Comparison of ENCODE assay signal across 16 cellular contexts in genomic region chr15:68364660-68365035, GRCh38.
DNase-seq lines count a peak whose midpoint lies in the region; ATAC-seq and TF ChIP-seq lines count a peak whose summit lies in the region.
"Had no signal": no experiment of that assay in that cellular context is flagged by ENCODE, and none has a peak within 500 bp of the region (broad histone marks: within the 10 kb centered on the region; RNA-seq: fewer than 3 reads in every experiment).

No MANE protein-coding gene starts in this region.

- TF ChIP-seq EP300 in tibial nerve (IDR thresholded peaks at IDR 0.05), result no peak

- H3K36me3 ChIP-seq in heart left ventricle (no peaks in the 10 kb centered on the region), tibial nerve (no peaks in the 10 kb centered on the region)
- H3K36me3 ChIP-seq: BE2C had no signal

- H3K9me3 Mint-ChIP-seq in T-helper 2 cell treated with Interferon-gamma antibody and Interleukin-4, amounts not matched to agents 5 μg/mL and 100 μg/mL, for 36 hours, result no peaks in the 10 kb centered on the region
- H3K9me3 Mint-ChIP-seq in osteocyte (ENCODE audit: unreplicated experiment), result no peaks in the 10 kb centered on the region
- no peaks in the 10 kb centered on the region for H3K9me3 Mint-ChIP-seq in stimulated activated naive B cell treated with anti-CD40 and anti-IgM and Interleukin-4, amounts not matched to agents 10 μg/mL and 1 μg/mL and 100 μg/mL, for 72 hours
- H3K9me3 Mint-ChIP-seq: naive thymus-derived CD8-positive, alpha-beta T cell had no signal

- no peaks in the 10 kb centered on the region for H3K27me3 ChIP-seq in heart left ventricle
- H3K27me3 ChIP-seq in tibial nerve, result no peaks in the 10 kb centered on the region
- H3K27me3 ChIP-seq: BE2C had no signal

- peak overlapping the region; percentile 60 for H3K27ac Mint-ChIP-seq in T-helper 2 cell treated with Interferon-gamma antibody and Interleukin-4, amounts not matched to agents 5 μg/mL and 100 μg/mL, for 36 hours
- peak overlapping the region; percentile 95 for H3K27ac Mint-ChIP-seq in osteocyte (ENCODE audit: unreplicated experiment)
- H3K27ac Mint-ChIP-seq in stimulated activated naive B cell treated with anti-CD40 and anti-IgM and Interleukin-4, amounts not matched to agents 10 μg/mL and 1 μg/mL and 100 μg/mL, for 72 hours, result no peak overlapping the region
- H3K27ac Mint-ChIP-seq: naive thymus-derived CD8-positive, alpha-beta T cell had no signal

- intact Hi-C loops in heart left ventricle (cut with DNase I), result loop anchor here in 2 of 10 donors (5.0 to 10.0 kb wide), 2 partner anchors 50 to 52 kb away; no protein-coding TSS in a partner anchor

- no peaks in the 10 kb centered on the region for H3K27me3 Mint-ChIP-seq in T-helper 2 cell treated with Interferon-gamma antibody and Interleukin-4, amounts not matched to agents 5 μg/mL and 100 μg/mL, for 36 hours (ENCODE audit: low read depth)
- H3K27me3 Mint-ChIP-seq in osteocyte (ENCODE audit: unreplicated experiment), result no peaks in the 10 kb centered on the region
- H3K27me3 Mint-ChIP-seq in stimulated activated naive B cell treated with anti-CD40 and anti-IgM and Interleukin-4, amounts not matched to agents 10 μg/mL and 1 μg/mL and 100 μg/mL, for 72 hours, result peaks cover 8 to 17% of the 10 kb centered on the region in 2 donors

- no peak for DNase-seq in T-helper 2 cell treated with Interferon-gamma antibody and Interleukin-4, amounts not matched to agents 5 μg/mL and 100 μg/mL, for 36 hours (ENCODE audit: low spot score)
- DNase-seq in T-helper 2 cell (no peak), heart left ventricle (no peak), osteocyte (ENCODE audit: extremely low spot score, unreplicated experiment) (no peak), tibial nerve (ENCODE audit: low spot score in 2 of 2) (no peak), NCI-H2107 (lab: John Stamatoyannopoulos, UW) (no peak)
- no peak for DNase-seq in stimulated activated naive B cell treated with anti-CD40 and anti-IgM and Interleukin-4, amounts not matched to agents 10 μg/mL and 1 μg/mL and 100 μg/mL, for 72 hours
- DNase-seq: activated T-cell treated with anti-CD3 and anti-CD28 coated beads, Interleukin-2, amount 50 U/mL, for 1 hour; BE2C; Calu3; H7; naive thymus-derived CD8-positive, alpha-beta T cell; NCI-H2029; NCI-H510A treated with DMSO at 0.1 percent for 48 hours had no signal

- peak in 3 of 4 donors; percentile 1 to 11 (median 4) for ATAC-seq in heart left ventricle
- no peak for ATAC-seq in stimulated activated naive B cell treated with anti-CD40 and anti-IgM and Interleukin-4, amounts not matched to agents 10 μg/mL and 1 μg/mL and 100 μg/mL, for 72 hours (replicated peaks)
- ATAC-seq in SK-N-SH treated with all-trans-retinoic acid at 6 μM for 48 hours, result no peak
- ATAC-seq: naive thymus-derived CD8-positive, alpha-beta T cell had no signal

- TF ChIP-seq POLR2A in heart left ventricle (IDR thresholded peaks at IDR 0.05), result no peak
- no peak for TF ChIP-seq POLR2A in tibial nerve (IDR thresholded peaks at IDR 0.05)

- H3K4me1 ChIP-seq in heart left ventricle (peaks cover 24 to 89% (median 66%) of the 10 kb centered on the region in 12 donors), tibial nerve (peaks cover 0 to 48% (median 13%) of the 10 kb centered on the region in 4 donors)
- H3K4me1 ChIP-seq: BE2C had no signal

- H3K36me3 Mint-ChIP-seq in T-helper 2 cell treated with Interferon-gamma antibody and Interleukin-4, amounts not matched to agents 5 μg/mL and 100 μg/mL, for 36 hours (ENCODE audit: low read depth), result no peaks in the 10 kb centered on the region
- H3K36me3 Mint-ChIP-seq in osteocyte (ENCODE audit: unreplicated experiment), result peaks cover 56% of the 10 kb centered on the region
- H3K36me3 Mint-ChIP-seq in stimulated activated naive B cell treated with anti-CD40 and anti-IgM and Interleukin-4, amounts not matched to agents 10 μg/mL and 1 μg/mL and 100 μg/mL, for 72 hours, result no peaks in the 10 kb centered on the region
- H3K36me3 Mint-ChIP-seq: naive thymus-derived CD8-positive, alpha-beta T cell had no signal

- H3K4me3 Mint-ChIP-seq in T-helper 2 cell treated with Interferon-gamma antibody and Interleukin-4, amounts not matched to agents 5 μg/mL and 100 μg/mL, for 36 hours, result no peak overlapping the region
- H3K4me3 Mint-ChIP-seq in osteocyte (ENCODE audit: unreplicated experiment), result no peak overlapping the region
- no peak overlapping the region for H3K4me3 Mint-ChIP-seq in stimulated activated naive B cell treated with anti-CD40 and anti-IgM and Interleukin-4, amounts not matched to agents 10 μg/mL and 1 μg/mL and 100 μg/mL, for 72 hours
- H3K4me3 Mint-ChIP-seq: naive thymus-derived CD8-positive, alpha-beta T cell had no signal

- H3K4me3 ChIP-seq in heart left ventricle, result no peak overlapping the region
- no peak overlapping the region for H3K4me3 ChIP-seq in tibial nerve

- TF ChIP-seq CTCF in heart left ventricle (IDR thresholded peaks at IDR 0.05) (no peak), osteocyte (IDR thresholded peaks at IDR 0.05) (no peak), tibial nerve (IDR thresholded peaks at IDR 0.05) (no peak)

- H3K9me3 ChIP-seq in heart left ventricle (no peaks in the 10 kb centered on the region), tibial nerve (no peaks in the 10 kb centered on the region)
- H3K9me3 ChIP-seq: BE2C had no signal

- 47 to 69% (median 64%) methylated on average over 3 to 11 of the region's 11 CpGs for WGBS in heart left ventricle, 4 donors
- 69 to 70% methylated on average over 8 to 9 of the region's 11 CpGs for WGBS in tibial nerve, 2 donors

- H3K27ac ChIP-seq in heart left ventricle (peak overlapping the region; percentile 24 to 91 (median 86)), tibial nerve (peak overlapping the region in 3 of 4 donors; percentile 28 to 70 (median 36))
- H3K27ac ChIP-seq: 22Rv1 had no signal

- peaks cover 17% of the 10 kb centered on the region for H3K4me1 Mint-ChIP-seq in T-helper 2 cell treated with Interferon-gamma antibody and Interleukin-4, amounts not matched to agents 5 μg/mL and 100 μg/mL, for 36 hours (ENCODE audit: low read depth)
- peaks cover 65% of the 10 kb centered on the region for H3K4me1 Mint-ChIP-seq in osteocyte (ENCODE audit: unreplicated experiment)
- peaks cover 13 to 25% of the 10 kb centered on the region in 2 donors for H3K4me1 Mint-ChIP-seq in stimulated activated naive B cell treated with anti-CD40 and anti-IgM and Interleukin-4, amounts not matched to agents 10 μg/mL and 1 μg/mL and 100 μg/mL, for 72 hours

TF ChIP-seq in SK-N-SH treated with all-trans-retinoic acid at 6 μM for 48 hours, 23 proteins besides CTCF, POLR2A, EP300 and RAD21 (continues in another document):
- TF ChIP-seq ZNF8 (CRISPR knock-in tag; IDR thresholded peaks at IDR 0.05) (no peak), ISL1 (CRISPR knock-in tag; IDR thresholded peaks at IDR 0.05) (no peak), TOX (CRISPR knock-in tag; IDR thresholded peaks at IDR 0.05; ENCODE audit: borderline replicate concordance) (no peak), OSR1 (CRISPR knock-in tag; IDR thresholded peaks at IDR 0.05) (no peak), ZNF565 (CRISPR knock-in tag; conservative IDR thresholded peaks at IDR 0.05; ENCODE audit: low read depth) (no peak), TCF4 (CRISPR knock-in tag; IDR thresholded peaks at IDR 0.05; ENCODE audit: borderline replicate concordance) (no peak), ZFP3 (CRISPR knock-in tag; IDR thresholded peaks at IDR 0.05) (no peak), ZFP30 (CRISPR knock-in tag; IDR thresholded peaks at IDR 0.05) (no peak), ARNTL (CRISPR knock-in tag; IDR thresholded peaks at IDR 0.05; ENCODE audit: borderline replicate concordance, low read depth) (no peak), RARB (CRISPR knock-in tag; IDR thresholded peaks at IDR 0.05) (no peak), BACH2 (CRISPR knock-in tag; IDR thresholded peaks at IDR 0.05; ENCODE audit: borderline replicate concordance) (no peak), PPARA (CRISPR knock-in tag; IDR thresholded peaks at IDR 0.05; ENCODE audit: borderline replicate concordance) (no peak), SNAI2 (CRISPR knock-in tag; IDR thresholded peaks at IDR 0.05) (no peak)
- TF ChIP-seq, protein P1, sequence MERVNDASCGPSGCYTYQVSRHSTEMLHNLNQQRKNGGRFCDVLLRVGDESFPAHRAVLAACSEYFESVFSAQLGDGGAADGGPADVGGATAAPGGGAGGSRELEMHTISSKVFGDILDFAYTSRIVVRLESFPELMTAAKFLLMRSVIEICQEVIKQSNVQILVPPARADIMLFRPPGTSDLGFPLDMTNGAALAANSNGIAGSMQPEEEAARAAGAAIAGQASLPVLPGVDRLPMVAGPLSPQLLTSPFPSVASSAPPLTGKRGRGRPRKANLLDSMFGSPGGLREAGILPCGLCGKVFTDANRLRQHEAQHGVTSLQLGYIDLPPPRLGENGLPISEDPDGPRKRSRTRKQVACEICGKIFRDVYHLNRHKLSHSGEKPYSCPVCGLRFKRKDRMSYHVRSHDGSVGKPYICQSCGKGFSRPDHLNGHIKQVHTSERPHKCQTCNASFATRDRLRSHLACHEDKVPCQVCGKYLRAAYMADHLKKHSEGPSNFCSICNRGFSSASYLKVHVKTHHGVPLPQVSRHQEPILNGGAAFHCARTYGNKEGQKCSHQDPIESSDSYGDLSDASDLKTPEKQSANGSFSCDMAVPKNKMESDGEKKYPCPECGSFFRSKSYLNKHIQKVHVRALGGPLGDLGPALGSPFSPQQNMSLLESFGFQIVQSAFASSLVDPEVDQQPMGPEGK (CRISPR knock-in tag; IDR thresholded peaks at IDR 0.05; ENCODE audit: borderline replicate concordance), result no peak
- TF ChIP-seq, protein P2, sequence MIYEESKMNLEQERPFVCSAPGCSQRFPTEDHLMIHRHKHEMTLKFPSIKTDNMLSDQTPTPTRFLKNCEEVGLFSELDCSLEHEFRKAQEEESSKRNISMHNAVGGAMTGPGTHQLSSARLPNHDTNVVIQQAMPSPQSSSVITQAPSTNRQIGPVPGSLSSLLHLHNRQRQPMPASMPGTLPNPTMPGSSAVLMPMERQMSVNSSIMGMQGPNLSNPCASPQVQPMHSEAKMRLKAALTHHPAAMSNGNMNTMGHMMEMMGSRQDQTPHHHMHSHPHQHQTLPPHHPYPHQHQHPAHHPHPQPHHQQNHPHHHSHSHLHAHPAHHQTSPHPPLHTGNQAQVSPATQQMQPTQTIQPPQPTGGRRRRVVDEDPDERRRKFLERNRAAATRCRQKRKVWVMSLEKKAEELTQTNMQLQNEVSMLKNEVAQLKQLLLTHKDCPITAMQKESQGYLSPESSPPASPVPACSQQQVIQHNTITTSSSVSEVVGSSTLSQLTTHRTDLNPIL (CRISPR knock-in tag; IDR thresholded peaks at IDR 0.05; ENCODE audit: low read depth), result no peak

Comparison
In these comparisons a context has a peak if more than half of its experiments do, and no peak if none do; other contexts are left out.
1. ATAC-seq: peak in heart left ventricle (3 of 4); none in stimulated activated naive B cell treated with anti-CD40 and anti-IgM and Interleukin-4, amounts not matched to agents 10 μg/mL and 1 μg/mL and 100 μg/mL, for 72 hours (0 of 2) and SK-N-SH treated with all-trans-retinoic acid at 6 μM for 48 hours (single experiment).